In the genomic region with DNA sequence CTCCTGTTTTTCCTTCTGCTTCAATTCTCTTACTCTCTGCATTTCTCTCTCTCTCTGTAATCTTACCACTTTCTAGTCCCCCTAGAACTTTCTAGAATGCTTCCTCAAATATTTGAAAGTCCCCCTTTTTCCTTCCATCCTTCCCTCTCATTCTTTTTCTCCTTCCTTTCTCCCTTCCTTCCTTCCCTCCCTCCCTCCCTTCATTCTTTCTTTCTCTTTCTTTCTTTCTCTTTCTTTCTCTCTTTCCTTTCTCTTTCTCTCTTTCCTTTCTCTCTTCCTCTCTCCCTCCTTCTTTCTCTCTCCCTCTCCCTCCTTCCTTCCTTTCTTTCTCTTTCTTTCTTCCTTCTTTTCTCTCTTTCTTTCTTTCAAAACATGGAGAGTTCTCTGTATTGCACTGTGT, we compare ENCODE assay signal across 11 cellular contexts.
"Had no signal": no experiment of that assay in that cellular context is flagged by ENCODE, and none has a peak within 500 bp of the region (broad histone marks: within the 10 kb centered on the region; RNA-seq: fewer than 3 reads in every experiment).

No MANE protein-coding gene starts in this region.

- H3K4me1 ChIP-seq: HAP-1 had no signal

- DNase-seq: GM23248, GOT3, H7, H9, HCEC 1CT, HFFc6 had no signal

- H3K9me3 Mint-ChIP-seq: HFFc6 had no signal

- H3K27ac ChIP-seq: GM23248 had no signal

- ATAC-seq: GM23338, HCT116 had no signal

- FAIRE-seq: H1, H54 had no signal

- H3K27ac Mint-ChIP-seq: GM23338, H9, HFFc6 had no signal

- H2AFZ ChIP-seq: GM23248, GM23338 had no signal

- H3K9me3 ChIP-seq: HAP-1 had no signal

- H3K9ac ChIP-seq: GM23248 had no signal

- H3K4me2 ChIP-seq: GM23338 had no signal

- H3K4me3 Mint-ChIP-seq: GM23338, H9, HFFc6 had no signal

- H3K36me3 ChIP-seq: HAP-1 had no signal

- H3K4me3 ChIP-seq: GM23248, GM23338, HAP-1 had no signal
